ENCODE assay signal across 12 cellular contexts in the genomic region with DNA sequence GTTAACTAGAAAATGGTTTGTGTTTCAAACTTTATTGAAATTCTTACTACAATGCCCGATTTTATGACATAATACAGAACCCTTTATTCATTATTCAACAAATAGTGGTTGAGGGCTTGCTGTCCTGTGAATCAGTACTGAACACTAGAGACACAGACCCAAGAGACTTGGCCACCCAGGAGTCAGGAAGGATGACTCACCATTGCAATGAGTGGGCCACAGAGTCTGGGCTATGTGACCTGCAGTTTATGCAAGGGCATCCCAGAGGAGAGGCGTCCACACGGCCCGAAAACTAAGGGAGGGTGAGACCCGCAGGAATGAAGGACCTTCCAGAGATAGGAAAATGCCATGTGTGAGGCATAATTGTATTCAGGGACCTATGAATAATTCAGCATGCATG.
DNase-seq lines count a peak whose midpoint lies in the region; ATAC-seq and TF ChIP-seq lines count a peak whose summit lies in the region.
"Had no signal": no experiment of that assay in that cellular context is flagged by ENCODE, and none has a peak within 500 bp of the region (broad histone marks: within the 10 kb centered on the region; RNA-seq: fewer than 3 reads in every experiment).

No MANE protein-coding gene starts in this region.

- H2AFZ ChIP-seq in Karpas-422 (ENCODE audit: low read length): no peak overlapping the region

- peak overlapping the region in 8 of 11 experiments; percentile 6 to 44 (median 14); a peak in 6 of 22 replicates for H3K4me2 ChIP-seq in BLaER1 treated with 17β-estradiol and CSF1 and Interleukin-3, amounts not matched to agents 10 nM and 100 nM
- H3K4me2 ChIP-seq in Karpas-422 (ENCODE audit: low read depth, low read length, poor library complexity, severe bottlenecking): no peak overlapping the region

- no peak for ATAC-seq in psoas muscle
- ATAC-seq: esophagus mucosa had no signal

- intact Hi-C loops in psoas muscle (cut with DNase I): no loop called here
- intact Hi-C loops in activated naive CD4-positive, alpha-beta T cell treated with anti-CD3 and anti-CD28 coated beads for 36 hours (cut with micrococcal nuclease): no loop called here

- TF ChIP-seq CTCF in psoas muscle (IDR thresholded peaks at IDR 0.05): no peak

- peaks cover 11% of the 10 kb centered on the region for H3K9me3 Mint-ChIP-seq in activated naive CD4-positive, alpha-beta T cell treated with anti-CD3 and anti-CD28 coated beads for 36 hours

- no peaks in the 10 kb centered on the region for H3K36me3 ChIP-seq in BLaER1 treated with 17β-estradiol and CSF1 and Interleukin-3, amounts not matched to agents 10 nM and 100 nM
- H3K36me3 ChIP-seq in Karpas-422 (ENCODE audit: insufficient read depth, low read length) (peaks cover 72% of the 10 kb centered on the region), psoas muscle (ENCODE audit: insufficient read depth in 1 of 2, low read depth in 1 of 2) (no peaks in the 10 kb centered on the region)

- H3K79me2 ChIP-seq in Karpas-422 (ENCODE audit: low read length): no peaks in the 10 kb centered on the region

- no peaks in the 10 kb centered on the region for H3K4me1 Mint-ChIP-seq in activated naive CD4-positive, alpha-beta T cell treated with anti-CD3 and anti-CD28 coated beads for 36 hours (ENCODE audit: low read depth)

- no peaks in the 10 kb centered on the region for H3K9me2 ChIP-seq in Karpas-422 (replicated peaks; ENCODE audit: insufficient read depth, low read length)

- no peak overlapping the region for H3K27ac ChIP-seq in BLaER1 treated with 17β-estradiol and CSF1 and Interleukin-3, amounts not matched to agents 10 nM and 100 nM
- H3K27ac ChIP-seq in Karpas-422 (ENCODE audit: low read length) (peak overlapping the region; percentile 94), psoas muscle (no peak overlapping the region)
- H3K27ac ChIP-seq: C4-2B had no signal

- no peaks in the 10 kb centered on the region for H3K27me3 ChIP-seq in BLaER1 treated with 17β-estradiol and CSF1 and Interleukin-3, amounts not matched to agents 10 nM and 100 nM
- H3K27me3 ChIP-seq in Karpas-422 (ENCODE audit: low read length) (no peaks in the 10 kb centered on the region), psoas muscle (ENCODE audit: insufficient read depth in 3 of 3, low read length in 2 of 3) (no peaks in the 10 kb centered on the region)

- peaks cover 5 to 16% (median 11%) of the 10 kb centered on the region in 11 experiments; a peak in 20 of 22 replicates for H3K9me3 ChIP-seq in BLaER1 treated with 17β-estradiol and CSF1 and Interleukin-3, amounts not matched to agents 10 nM and 100 nM (replicated peaks in 1 of 11)
- H3K9me3 ChIP-seq in Karpas-422 (ENCODE audit: low read length): no peaks in the 10 kb centered on the region; the same call in 1 of the 2 replicates
- H3K9me3 ChIP-seq in psoas muscle: no peaks in the 10 kb centered on the region

- DNase-seq in Karpas-422: peak; percentile 54
- DNase-seq in astrocyte of the hippocampus (ENCODE audit: low read depth, low spot score): peak; percentile 73
- peak; percentile 63 for DNase-seq in kidney tubule cell (ENCODE audit: low spot score)
- no peak for DNase-seq in psoas muscle
- no peak for DNase-seq in DMS 273 treated with DMSO at 0.1 percent for 48 hours (lab: John Stamatoyannopoulos, UW)
- no peak for DNase-seq in activated naive CD4-positive, alpha-beta T cell treated with anti-CD3 and anti-CD28 coated beads for 36 hours
- no peak for DNase-seq in NCI-H2029 treated with DMSO at 0.1 percent for 48 hours (lab: John Stamatoyannopoulos, UW)
- DNase-seq: activated naive CD4-positive, alpha-beta T cell treated with anti-CD3 and anti-CD28 coated beads, Interleukin-2, amount 50 U/mL, for 16 hours had no signal

- H3K4me1 ChIP-seq in BLaER1 treated with 17β-estradiol and CSF1 and Interleukin-3, amounts not matched to agents 10 nM and 100 nM: peaks cover 18 to 46% (median 36%) of the 10 kb centered on the region in 10 experiments
- H3K4me1 ChIP-seq in Karpas-422 (ENCODE audit: low read length): peaks cover 73% of the 10 kb centered on the region
- H3K4me1 ChIP-seq in psoas muscle: no peaks in the 10 kb centered on the region

- H4K20me1 ChIP-seq in BLaER1 treated with 17β-estradiol and CSF1 and Interleukin-3, amounts not matched to agents 10 nM and 100 nM: no peaks in the 10 kb centered on the region
- H4K20me1 ChIP-seq in Karpas-422 (ENCODE audit: insufficient read depth, low read depth, low read length): no peaks in the 10 kb centered on the region

- no peak overlapping the region for H3K4me3 ChIP-seq in BLaER1 treated with 17β-estradiol and CSF1 and Interleukin-3, amounts not matched to agents 10 nM and 100 nM
- no peak overlapping the region for H3K4me3 ChIP-seq in Karpas-422 (ENCODE audit: low read length)
- H3K4me3 ChIP-seq in psoas muscle: no peak overlapping the region

- no peaks in the 10 kb centered on the region for H3K36me3 Mint-ChIP-seq in activated naive CD4-positive, alpha-beta T cell treated with anti-CD3 and anti-CD28 coated beads for 36 hours (ENCODE audit: low read depth)

- CTCF ChIA-PET in activated naive CD4-positive, alpha-beta T cell treated with anti-CD3 and anti-CD28 coated beads for 36 hours (lab: Charles Lee): no interaction called here

- H3K27me3 Mint-ChIP-seq in activated naive CD4-positive, alpha-beta T cell treated with anti-CD3 and anti-CD28 coated beads for 36 hours (ENCODE audit: low read depth): no peaks in the 10 kb centered on the region

- no peak overlapping the region for H3K27ac Mint-ChIP-seq in activated naive CD4-positive, alpha-beta T cell treated with anti-CD3 and anti-CD28 coated beads for 36 hours
- H3K27ac Mint-ChIP-seq: stimulated activated naive CD8-positive, alpha-beta T cell treated with anti-CD3 and anti-CD28 coated beads, Interleukin-15, Interleukin-2, amounts not matched to agents 100 ng/mL and 50 ng/mL, for 24 hours had no signal

- 79 to 88% (median 80%) methylated on average over 5 of the region's 5 CpGs for WGBS in psoas muscle, 3 donors

- H3K4me3 Mint-ChIP-seq in activated naive CD4-positive, alpha-beta T cell treated with anti-CD3 and anti-CD28 coated beads for 36 hours: no peak overlapping the region
- H3K4me3 Mint-ChIP-seq: stimulated activated naive CD8-positive, alpha-beta T cell treated with anti-CD3 and anti-CD28 coated beads, Interleukin-15, Interleukin-2, amounts not matched to agents 100 ng/mL and 50 ng/mL, for 24 hours had no signal

- H3K9ac ChIP-seq in BLaER1 treated with 17β-estradiol and CSF1 and Interleukin-3, amounts not matched to agents 10 nM and 100 nM: no peak overlapping the region
- H3K9ac ChIP-seq in Karpas-422 (ENCODE audit: low read length): no peak overlapping the region

Comparison
In these comparisons a context has a peak if more than half of its experiments do, and no peak if none do; other contexts are left out.
1. DNase-seq: peak in Karpas-422 (single experiment), astrocyte of the hippocampus (single experiment) and kidney tubule cell (single experiment); none in psoas muscle (0 of 2), DMS 273 treated with DMSO at 0.1 percent for 48 hours (single experiment), activated naive CD4-positive, alpha-beta T cell treated with anti-CD3 and anti-CD28 coated beads for 36 hours (single experiment) and NCI-H2029 treated with DMSO at 0.1 percent for 48 hours (single experiment).